34 cellular contexts compared by ENCODE assay signal in the genomic region with DNA sequence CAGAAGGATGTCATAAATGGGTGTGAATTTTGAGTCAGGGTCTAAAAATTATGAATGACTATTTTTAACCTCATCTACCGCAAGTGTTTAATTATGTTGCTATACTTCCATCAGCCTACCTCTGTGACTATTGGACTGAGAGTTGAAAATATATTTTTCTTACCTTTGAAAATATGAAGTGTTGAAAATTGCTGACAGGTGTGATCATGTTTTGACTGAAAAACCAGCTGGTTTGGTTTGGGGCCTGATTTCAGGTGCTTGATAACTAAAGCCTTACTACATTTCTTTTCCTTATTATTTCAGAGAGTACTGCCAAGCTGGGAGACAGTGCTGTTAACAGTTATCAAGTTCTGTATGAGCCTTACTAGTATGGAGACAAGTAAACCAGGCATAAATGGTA.
"Had no signal": no experiment of that assay in that cellular context is flagged by ENCODE, and none has a peak within 500 bp of the region (broad histone marks: within the 10 kb centered on the region; RNA-seq: fewer than 3 reads in every experiment).

No MANE protein-coding gene starts in this region.

- H3K36me3 Mint-ChIP-seq: activated CD4-positive, alpha-beta memory T cell treated with anti-CD3 and anti-CD28 coated beads for 36 hours; activated naive CD4-positive, alpha-beta T cell treated with anti-CD3 and anti-CD28 coated beads, Interleukin-2, amount 50 U/mL, for 72 hours had no signal

- H3K27ac ChIP-seq: adrenal gland, body of pancreas, breast epithelium, VCaP had no signal

- H3K9me3 ChIP-seq: adrenal gland, body of pancreas, breast epithelium, MG63 had no signal

- H3K36me3 ChIP-seq: adrenal gland, breast epithelium, MG63 had no signal

- FAIRE-seq: astrocyte had no signal

- H3K9me3 Mint-ChIP-seq: activated B cell treated with CpG ODN at 0.5 μM for 24 hours; activated CD4-positive, alpha-beta memory T cell treated with anti-CD3 and anti-CD28 coated beads for 36 hours; activated naive CD4-positive, alpha-beta T cell treated with anti-CD3 and anti-CD28 coated beads for 36 hours; activated naive CD4-positive, alpha-beta T cell treated with anti-CD3 and anti-CD28 coated beads, Interleukin-2, amount 50 U/mL, for 72 hours; activated T-cell treated with anti-CD3 and anti-CD28 coated beads, Interleukin-2, amount 50 U/mL, for 4 hours; activated T-helper 1 cell treated with anti-CD3 and anti-CD28 coated beads, Interleukin-12 subunit alpha, Interleukin-12 subunit beta, Interleukin-2, Interleukin-4 antibody, amounts not matched to agents 30 ng/mL and 10 ng/mL and 1 ng/mL, durations not matched to agents 14 hours and 24 hours and 36 hours had no signal

- H3K27me3 Mint-ChIP-seq: activated B cell treated with CpG ODN at 0.5 μM for 24 hours; activated CD4-positive, alpha-beta memory T cell treated with anti-CD3 and anti-CD28 coated beads for 36 hours had no signal

- ATAC-seq: activated naive CD4-positive, alpha-beta T cell treated with anti-CD3 and anti-CD28 coated beads, Interleukin-2, amount 50 U/mL, for 72 hours; activated T-cell treated with anti-CD3 and anti-CD28 coated beads, Interleukin-2, amount 50 U/mL, for 4 hours; body of pancreas had no signal

- H3K27ac Mint-ChIP-seq: activated B cell treated with CpG ODN at 0.5 μM for 24 hours; activated CD4-positive, alpha-beta memory T cell treated with anti-CD3 and anti-CD28 coated beads for 36 hours; activated naive CD4-positive, alpha-beta T cell treated with anti-CD3 and anti-CD28 coated beads for 36 hours; activated naive CD4-positive, alpha-beta T cell treated with anti-CD3 and anti-CD28 coated beads, Interleukin-2, amount 50 U/mL, for 72 hours; activated T-helper 1 cell treated with anti-CD3 and anti-CD28 coated beads, Interleukin-12 subunit alpha, Interleukin-12 subunit beta, Interleukin-2, Interleukin-4 antibody, amounts not matched to agents 30 ng/mL and 10 ng/mL and 1 ng/mL, durations not matched to agents 14 hours and 24 hours and 36 hours had no signal

- H3K4me3 ChIP-seq: adrenal gland, body of pancreas, breast epithelium, MG63 had no signal

- H3K27me3 ChIP-seq: adrenal gland, body of pancreas, breast epithelium, MG63 had no signal

- H3K4me1 ChIP-seq: adrenal gland, breast epithelium had no signal

- H3K4me3 Mint-ChIP-seq: activated B cell treated with CpG ODN at 0.5 μM for 24 hours; activated CD4-positive, alpha-beta memory T cell treated with anti-CD3 and anti-CD28 coated beads for 36 hours; activated naive CD4-positive, alpha-beta T cell treated with anti-CD3 and anti-CD28 coated beads for 36 hours; activated T-cell treated with anti-CD3 and anti-CD28 coated beads, Interleukin-2, amount 50 U/mL, for 4 hours; activated T-helper 1 cell treated with anti-CD3 and anti-CD28 coated beads, Interleukin-12 subunit alpha, Interleukin-12 subunit beta, Interleukin-2, Interleukin-4 antibody, amounts not matched to agents 30 ng/mL and 10 ng/mL and 1 ng/mL, durations not matched to agents 14 hours and 24 hours and 36 hours had no signal

- DNase-seq: activated B cell treated with CpG ODN at 0.5 μM for 24 hours; activated CD4-positive, alpha-beta memory T cell treated with anti-CD3 and anti-CD28 coated beads for 36 hours; activated CD4-positive, alpha-beta T cell treated with anti-CD3 and anti-CD28 coated beads for 4 hours; activated CD4-positive, alpha-beta T cell treated with anti-CD3 and anti-CD28 coated beads, Interleukin-2, amount 50 U/mL, for 1 hour; activated CD4-positive, CD25-positive, alpha-beta regulatory T cell treated with anti-CD3 and anti-CD28 coated beads, Interleukin-2, amount 50 U/mL, for 72 hours; activated CD8-positive, alpha-beta memory T cell treated with anti-CD3 and anti-CD28 coated beads, Interleukin-2, amount 50 U/mL, for 4 hours; activated gamma-delta T cell treated with Interleukin-2 at 50 U/mL for 16 hours; activated naive CD4-positive, alpha-beta T cell treated with anti-CD3 and anti-CD28 coated beads for 36 hours; activated T-cell treated with anti-CD3 and anti-CD28 coated beads for 4 hours; activated T-cell treated with anti-CD3 and anti-CD28 coated beads, Interleukin-2, amount 50 U/mL, for 4 hours; adrenal gland; body of pancreas; Kasumi-1; MG63; MV-4-11; NCI-H1092; NCI-H146; NCI-H187; NCI-H2029 treated with DMSO at 0.1 percent for 48 hours; NCI-H2107; NCI-H2171; NCI-H510A; NCI-H748 treated with DMSO at 0.1 percent for 48 hours; OCI-M1; Right ventricle myocardium superior; SW 1271; T-helper 1 cell; T-helper 2 cell; T-helper 9 cell had no signal
